ENCODE assay signal across 10 cellular contexts in genomic region chr22:42202669-42203068, GRCh38.
DNase-seq lines count a peak whose midpoint lies in the region; ATAC-seq and TF ChIP-seq lines count a peak whose summit lies in the region.
"Had no signal": no experiment of that assay in that cellular context is flagged by ENCODE, and none has a peak within 500 bp of the region (broad histone marks: within the 10 kb centered on the region; RNA-seq: fewer than 3 reads in every experiment).

No MANE protein-coding gene starts in this region.

- no peak overlapping the region for H3K4me2 ChIP-seq in fibroblast of lung (ENCODE audit: extremely low read depth, insufficient read depth, low read length)

- TF ChIP-seq POLR2A in NB4 (IDR thresholded peaks at IDR 0.05; ENCODE audit: extremely low read depth, insufficient read length) = no peak

- ATAC-seq in HG02840 (IDR thresholded peaks at IDR 0.05; ENCODE audit: low FRiP score, unreplicated experiment) (no peak), GM21526 (IDR thresholded peaks at IDR 0.05; ENCODE audit: low FRiP score, unreplicated experiment) (no peak)

- DNase-seq in NB4 (ENCODE audit: low read depth) = peak; percentile 78
- peak; percentile 24 for DNase-seq in activated T-cell treated with anti-CD3 and anti-CD28 coated beads for 1 hour (ENCODE audit: low read depth)
- DNase-seq in fibroblast of lung (ENCODE audit: low read depth in 2 of 2) = peak; percentile 46 to 71
- peak; percentile 12 for DNase-seq in stimulated activated CD8-positive, alpha-beta memory T cell treated with anti-CD3 and anti-CD28 coated beads, Interleukin-15, amount 100 ng/mL, for 24 hours (ENCODE audit: low read depth)
- no peak for DNase-seq in BE2C
- no peak for DNase-seq in C1 segment of cervical spinal cord (lab: John Stamatoyannopoulos, UW)
- DNase-seq: thyroid gland had no signal

- H3K79me2 ChIP-seq in fibroblast of lung (ENCODE audit: control insufficient read depth, insufficient read depth, low read length) = peaks cover 8% of the 10 kb centered on the region

- H3K9me3 ChIP-seq in fibroblast of lung (ENCODE audit: control insufficient read depth, insufficient read depth, low read depth, low read length) = no peaks in the 10 kb centered on the region
- no peaks in the 10 kb centered on the region for H3K9me3 ChIP-seq in BE2C
- H3K9me3 ChIP-seq: thyroid gland had no signal

- H3K36me3 ChIP-seq in fibroblast of lung (ENCODE audit: control insufficient read depth, insufficient read depth, low read length) = no peaks in the 10 kb centered on the region
- H3K36me3 ChIP-seq in BE2C = no peaks in the 10 kb centered on the region; the same call in 1 of the 2 replicates
- H3K36me3 ChIP-seq: thyroid gland had no signal

- H3K27ac ChIP-seq in fibroblast of lung (ENCODE audit: insufficient read depth, low read length) = no peak overlapping the region
- H3K27ac ChIP-seq: SK-N-MC, thyroid gland had no signal

- H2AFZ ChIP-seq in fibroblast of lung (ENCODE audit: low read length) = no peak overlapping the region

- H3K27me3 ChIP-seq in fibroblast of lung (ENCODE audit: control insufficient read depth, insufficient read depth, low read length) (no peaks in the 10 kb centered on the region), BE2C (no peaks in the 10 kb centered on the region)
- H3K27me3 ChIP-seq: thyroid gland had no signal

- peaks cover 1% of the 10 kb centered on the region for H4K20me1 ChIP-seq in fibroblast of lung (ENCODE audit: control insufficient read depth, extremely low read depth, insufficient read depth, low read length)

- no peak overlapping the region for H3K9ac ChIP-seq in fibroblast of lung (ENCODE audit: insufficient read depth, low read length)

- H3K4me3 ChIP-seq in NB4 (ENCODE audit: low read depth, low read length) = no peak overlapping the region
- no peak overlapping the region for H3K4me3 ChIP-seq in fibroblast of lung (replicated peaks in 1 of 4; ENCODE audit: control extremely low read depth in 1 of 4, insufficient read depth in 1 of 4, low read depth in 3 of 4, low read length in 4 of 4)
- H3K4me3 ChIP-seq in BE2C (ENCODE audit: low read depth, low read length) = no peak overlapping the region
- H3K4me3 ChIP-seq: SK-N-MC, thyroid gland had no signal

- no peaks in the 10 kb centered on the region for H3K4me1 ChIP-seq in fibroblast of lung (ENCODE audit: control insufficient read depth, extremely low read depth, insufficient read depth, low read length)
- H3K4me1 ChIP-seq in BE2C = peaks cover 4% of the 10 kb centered on the region

- no peak for TF ChIP-seq CTCF in NB4 (IDR thresholded peaks at IDR 0.05; ENCODE audit: low read depth, low read length)
- no peak for TF ChIP-seq CTCF in fibroblast of lung (conservative IDR thresholded peaks at IDR 0.05 in 1 of 2, IDR thresholded peaks at IDR 0.05 in 1 of 2; ENCODE audit: low read depth in 1 of 2, low read length in 2 of 2)
- no peak for TF ChIP-seq CTCF in BE2C (IDR thresholded peaks at IDR 0.05; ENCODE audit: low read depth, low read length)

Comparison
In these comparisons a context has a peak if more than half of its experiments do, and no peak if none do; other contexts are left out.
1. DNase-seq: peak in NB4 (single experiment), activated T-cell treated with anti-CD3 and anti-CD28 coated beads for 1 hour (single experiment), fibroblast of lung (2 of 2) and stimulated activated CD8-positive, alpha-beta memory T cell treated with anti-CD3 and anti-CD28 coated beads, Interleukin-15, amount 100 ng/mL, for 24 hours (single experiment); none in BE2C (single experiment) and C1 segment of cervical spinal cord (0 of 14).